In genomic region chr3:184180165-184180564, GRCh38 we compare ENCODE assay signal across 25 cellular contexts. TPM values are rescaled to one million over a fixed set of nuclear protein-coding genes. Genes with fewer than 3 reads are reported as not detected.
DNase-seq lines count a peak whose midpoint lies in the region; ATAC-seq and TF ChIP-seq lines count a peak whose summit lies in the region.
"Had no signal": no experiment of that assay in that cellular context is flagged by ENCODE, and none has a peak within 500 bp of the region (broad histone marks: within the 10 kb centered on the region; RNA-seq: fewer than 3 reads in every experiment).

No MANE protein-coding gene starts in this region.

- peaks cover 32 to 60% of the 10 kb centered on the region in 2 experiments for H3K79me1 ChIP-seq in IMR-90 (ENCODE audit: low read depth in 1 of 2, low read length in 2 of 2)

- no peak overlapping the region for H3K18ac ChIP-seq in IMR-90 (ENCODE audit: low read depth, low read length)

- H4K8ac ChIP-seq in IMR-90 (ENCODE audit: low read depth in 2 of 2, low read length in 2 of 2), result no peak overlapping the region

- intact Hi-C loops in IMR-90 (cut with micrococcal nuclease) (no loop called here), CD14-positive monocyte (cut with micrococcal nuclease) (no loop called here)

- H3K9me1 ChIP-seq in IMR-90 (ENCODE audit: insufficient read depth, low read length), result peaks cover 15% of the 10 kb centered on the region

- peaks cover 63% of the 10 kb centered on the region for H3K36me3 ChIP-seq in ACC112 (ENCODE audit: insufficient read depth, low read length)
- peaks cover 72% of the 10 kb centered on the region for H3K36me3 ChIP-seq in IMR-90 (ENCODE audit: control insufficient read depth, insufficient read depth, low read length)
- peaks cover 53 to 79% (median 72%) of the 10 kb centered on the region in 4 donors for H3K36me3 ChIP-seq in upper lobe of left lung

- no peak for TF ChIP-seq EP300 in upper lobe of left lung (IDR thresholded peaks at IDR 0.05)

- TF ChIP-seq RAD21 in IMR-90 (IDR thresholded peaks at IDR 0.05; ENCODE audit: low read length), result no peak

- peaks cover 33% of the 10 kb centered on the region for H3K4me1 Mint-ChIP-seq in CD14-positive monocyte

- H3K27me3 Mint-ChIP-seq in CD14-positive monocyte (ENCODE audit: low read depth in 3 of 3), result no peaks in the 10 kb centered on the region
- H3K27me3 Mint-ChIP-seq: activated CD4-positive, alpha-beta T cell treated with anti-CD3 and anti-CD28 coated beads, Interleukin-2, amount 10 ng/mL, durations not matched to agents 7 days and 5 days; activated naive CD4-positive, alpha-beta T cell treated with anti-CD3 and anti-CD28 coated beads, Interleukin-2, amount 50 U/mL, for 24 hours had no signal

- no peak overlapping the region for H4K91ac ChIP-seq in IMR-90 (ENCODE audit: insufficient read depth, low read depth, low read length)

- ATAC-seq in IMR-90 (ENCODE audit: low read depth) (no peak), upper lobe of left lung (ENCODE audit: low FRiP score in 2 of 2) (no peak), HG03469 (IDR thresholded peaks at IDR 0.05; ENCODE audit: unreplicated experiment) (no peak)
- ATAC-seq: natural killer cell; stimulated activated naive CD8-positive, alpha-beta T cell treated with anti-CD3 and anti-CD28 coated beads, Interleukin-15, Interleukin-2, amounts not matched to agents 100 U/mL and 50 U/mL, for 24 hours; upper lobe of right lung had no signal

- H3K4me2 ChIP-seq in IMR-90 (ENCODE audit: low read depth, low read length), result no peak overlapping the region

- in situ Hi-C loops in IMR-90 (cut with MboI; ENCODE audit: low sequenced_read_pairs), result no loop called here

- TF ChIP-seq POLR2A in IMR-90 (IDR thresholded peaks at IDR 0.05; ENCODE audit: low read depth, low read length), result no peak
- no peak for TF ChIP-seq POLR2A in upper lobe of left lung (IDR thresholded peaks at IDR 0.05)

- H3K9me3 ChIP-seq in IMR-90 (ENCODE audit: control insufficient read depth, insufficient read depth, low read length) (no peaks in the 10 kb centered on the region), upper lobe of left lung (no peaks in the 10 kb centered on the region)
- H3K9me3 ChIP-seq: prostate gland, upper lobe of right lung had no signal

- POLR2A ChIA-PET in IMR-90 (lab: Charles Lee; ENCODE audit: unreplicated experiment), result interaction anchor here (0.7 kb wide), 1 partner anchor 267 kb away, joined by 3 read pairs; no protein-coding TSS in a partner anchor

- peaks cover 65% of the 10 kb centered on the region for H3K79me2 ChIP-seq in ACC112 (ENCODE audit: control insufficient read depth, insufficient read depth, low read length, unreplicated experiment)

- H3K4ac ChIP-seq in IMR-90 (ENCODE audit: low read depth, low read length), result no peak overlapping the region

- H3K56ac ChIP-seq in IMR-90 (ENCODE audit: extremely low read depth, insufficient read depth, low read length), result no peak overlapping the region

- H2AK9ac ChIP-seq in IMR-90 (replicated peaks; ENCODE audit: low read depth, low read length, poor library complexity), result peak overlapping the region; percentile 13

- H3K9ac ChIP-seq in IMR-90 (ENCODE audit: low read depth, low read length), result no peak overlapping the region

- DNase-seq in IMR-90 (peak; percentile 68), astrocyte of the hippocampus (ENCODE audit: low read depth, low spot score) (peak; percentile 28), fibroblast of villous mesenchyme (ENCODE audit: low read depth) (peak; percentile 35), LoVo (ENCODE audit: low spot score) (no peak), CD14-positive monocyte (ENCODE audit: low spot score) (no peak), upper lobe of left lung (no peak)
- DNase-seq: ACHN; activated CD4-positive, alpha-beta T cell treated with anti-CD3 and anti-CD28 coated beads, Interleukin-2, amount 10 ng/mL, durations not matched to agents 7 days and 5 days; activated T-cell treated with anti-CD3 and anti-CD28 coated beads for 4 hours; caudate nucleus; COR-L47; endodermal cell; GDM1; natural killer cell; NCI-H1694 treated with DMSO at 0.1 percent for 48 hours; NCI-H510A; stimulated activated CD4-positive, alpha-beta T cell treated with anti-CD3 and anti-CD28 coated beads, Interleukin-12 subunit alpha, Interleukin-12 subunit beta, amount 100 ng/mL, for 4 hours; stimulated activated naive CD8-positive, alpha-beta T cell treated with anti-CD3 and anti-CD28 coated beads, Interleukin-15, Interleukin-2, amounts not matched to agents 100 U/mL and 50 U/mL, for 24 hours; T-helper 9 cell; upper lobe of right lung had no signal

- peaks cover 49% of the 10 kb centered on the region for H4K20me1 ChIP-seq in IMR-90 (ENCODE audit: insufficient read depth, low read length)

- no peak for TF ChIP-seq CTCF in IMR-90 (conservative IDR thresholded peaks at IDR 0.05; ENCODE audit: low read depth, low read length)
- TF ChIP-seq CTCF in fibroblast of villous mesenchyme (IDR thresholded peaks at IDR 0.05; ENCODE audit: insufficient read depth, low read depth, low read length), result no peak
- TF ChIP-seq CTCF in CD14-positive monocyte (IDR thresholded peaks at IDR 0.05), result no peak
- no peak for TF ChIP-seq CTCF in upper lobe of left lung (IDR thresholded peaks at IDR 0.05)

- H3K27ac Mint-ChIP-seq in CD14-positive monocyte, result peak overlapping the region in 1 of 7 donors; percentile 73
- H3K27ac Mint-ChIP-seq: activated CD4-positive, alpha-beta T cell treated with anti-CD3 and anti-CD28 coated beads, Interleukin-2, amount 10 ng/mL, durations not matched to agents 7 days and 5 days; activated naive CD4-positive, alpha-beta T cell treated with anti-CD3 and anti-CD28 coated beads, Interleukin-2, amount 50 U/mL, for 24 hours; endodermal cell; natural killer cell had no signal

- no peaks in the 10 kb centered on the region for H3K9me3 Mint-ChIP-seq in CD14-positive monocyte
- H3K9me3 Mint-ChIP-seq: activated CD4-positive, alpha-beta T cell treated with anti-CD3 and anti-CD28 coated beads, Interleukin-2, amount 10 ng/mL, durations not matched to agents 7 days and 5 days; activated naive CD4-positive, alpha-beta T cell treated with anti-CD3 and anti-CD28 coated beads, Interleukin-2, amount 50 U/mL, for 24 hours; endodermal cell; natural killer cell had no signal

- H3K4me3 Mint-ChIP-seq in CD14-positive monocyte, result no peak overlapping the region
- H3K4me3 Mint-ChIP-seq: activated CD4-positive, alpha-beta T cell treated with anti-CD3 and anti-CD28 coated beads, Interleukin-2, amount 10 ng/mL, durations not matched to agents 7 days and 5 days; activated naive CD4-positive, alpha-beta T cell treated with anti-CD3 and anti-CD28 coated beads, Interleukin-2, amount 50 U/mL, for 24 hours; endodermal cell; natural killer cell had no signal

- no CpG with 5 or more reads among the region's 6 CpGs for WGBS in IMR-90 (ENCODE audit: extremely low coverage in 2 of 2, insufficient read length in 1 of 2), 2 experiments
- 88 to 97% methylated on average over 6 of the region's 6 CpGs for WGBS in upper lobe of left lung, 2 donors

- H2BK120ac ChIP-seq in IMR-90 (ENCODE audit: low read depth, low read length), result no peak overlapping the region

- H2BK20ac ChIP-seq in IMR-90 (ENCODE audit: low read depth, low read length), result no peak overlapping the region

- peak overlapping the region; percentile 33 for H3K27ac ChIP-seq in ACC112 (ENCODE audit: low read depth, low read length)
- H3K27ac ChIP-seq in IMR-90 (ENCODE audit: insufficient read depth, low read length), result no peak overlapping the region
- no peak overlapping the region for H3K27ac ChIP-seq in upper lobe of left lung
- H3K27ac ChIP-seq: prostate gland, upper lobe of right lung had no signal

- no peak overlapping the region for H3K23ac ChIP-seq in IMR-90 (ENCODE audit: low read depth, low read length)

- dilution Hi-C loops in IMR-90 (cut with HindIII; ENCODE audit: low sequenced_read_pairs, unreplicated experiment), result no loop called here

- H3K4me3 ChIP-seq in ACC112 (ENCODE audit: low read depth, low read length), result no peak overlapping the region
- no peak overlapping the region for H3K4me3 ChIP-seq in IMR-90 (ENCODE audit: insufficient read depth, low read depth, low read length)
- H3K4me3 ChIP-seq in fibroblast of villous mesenchyme (ENCODE audit: low read depth, low read length), result no peak overlapping the region
- H3K4me3 ChIP-seq in upper lobe of left lung, result no peak overlapping the region
- H3K4me3 ChIP-seq: prostate gland, upper lobe of right lung had no signal

- no peak overlapping the region for H3K14ac ChIP-seq in IMR-90 (replicated peaks; ENCODE audit: low read depth, low read length)

- H2BK15ac ChIP-seq in IMR-90 (ENCODE audit: low read depth, low read length), result no peak overlapping the region

- CTCF ChIA-PET in IMR-90 (lab: Yijun Ruan, JAX), result interaction anchor here (1.1 kb wide), 1 partner anchor 48 kb away, joined by 3 read pairs; no protein-coding TSS in a partner anchor

- peaks cover 69 to 78% of the 10 kb centered on the region in 2 donors for H3K36me3 Mint-ChIP-seq in CD14-positive monocyte
- H3K36me3 Mint-ChIP-seq: natural killer cell had no signal

- BruUV-seq in IMR-90 (replicated peaks; lab: Mats Ljungman, UMichigan), result no TSS peak

- H2AFZ ChIP-seq in ACC112 (ENCODE audit: low read length, unreplicated experiment), result no peak overlapping the region
- H2AFZ ChIP-seq in IMR-90 (replicated peaks; ENCODE audit: low read length, poor library complexity), result no peak overlapping the region

- H3K27me3 ChIP-seq in ACC112 (ENCODE audit: insufficient read depth, low read length) (no peaks in the 10 kb centered on the region), IMR-90 (ENCODE audit: control insufficient read depth, insufficient read depth, low read length) (no peaks in the 10 kb centered on the region), upper lobe of left lung (no peaks in the 10 kb centered on the region)
- H3K27me3 ChIP-seq: upper lobe of right lung had no signal

- no peak overlapping the region for H4K5ac ChIP-seq in IMR-90 (ENCODE audit: low read depth, low read length)

- no peak overlapping the region for H2AK5ac ChIP-seq in IMR-90 (ENCODE audit: low read depth, low read length)

- H3K4me1 ChIP-seq in ACC112 (ENCODE audit: control insufficient read depth, insufficient read depth, low read length, unreplicated experiment), result peaks cover 51% of the 10 kb centered on the region
- peaks cover 10% of the 10 kb centered on the region for H3K4me1 ChIP-seq in IMR-90 (ENCODE audit: control insufficient read depth, insufficient read depth, low read length)
- peaks cover 30 to 45% (median 36%) of the 10 kb centered on the region in 4 donors for H3K4me1 ChIP-seq in upper lobe of left lung

- no peak overlapping the region for H2BK5ac ChIP-seq in IMR-90 (ENCODE audit: low read depth, low read length, poor library complexity, severe bottlenecking)

RNA-seq across cellular contexts. Expression of gene AP2M1, which starts 5.5 kb away (rescaled TPM):
- total RNA-seq in IMR-90 (2012; rRNA removed) (855 and 876 TPM in 2 replicates), fibroblast of villous mesenchyme (375 and 469 TPM in 2 replicates), upper lobe of left lung (100 to 1,000 TPM; 132 to 280 (median 198) TPM)
- polyA plus RNA-seq in IMR-90 (2012; rRNA removed) (1,065 and 1,068 TPM in 2 replicates), CD14-positive monocyte (100 to 1,000 TPM; 283 to 295 TPM)
- 678 and 934 TPM in 2 replicates for polyA plus RNA-seq in IMR-90 (2012; cell fraction: cytosol; rRNA removed)
- polyA plus RNA-seq in IMR-90 (2012; cell fraction: nucleus; rRNA removed; ENCODE audit: low replicate concordance), result 745 and 883 TPM in 2 replicates

RNA-seq across cellular contexts. Expression of gene ABCF3, which starts 5.8 kb away (rescaled TPM):
- total RNA-seq in IMR-90 (2012; rRNA removed), result 35.0 and 36.9 TPM in 2 replicates
- polyA plus RNA-seq in IMR-90 (2012; rRNA removed), result 58.3 and 59.2 TPM in 2 replicates
- 37.0 and 55.1 TPM in 2 replicates for polyA plus RNA-seq in IMR-90 (2012; cell fraction: cytosol; rRNA removed)
- polyA plus RNA-seq in IMR-90 (2012; cell fraction: nucleus; rRNA removed; ENCODE audit: low replicate concordance), result 175 and 264 TPM in 2 replicates
- 33.5 and 51.0 TPM in 2 replicates for total RNA-seq in fibroblast of villous mesenchyme
- polyA plus RNA-seq in CD14-positive monocyte, result 10 to 100 TPM; 13.5 to 13.9 TPM
- total RNA-seq in upper lobe of left lung, result 100 to 1,000 TPM in 1 of 6 donors, 10 to 100 TPM in 5; 52.6 to 184 (median 73.1) TPM

RNA-seq across cellular contexts. Expression of gene DVL3, which starts 25.0 kb away (rescaled TPM):
- total RNA-seq in IMR-90 (2012; rRNA removed) (23.3 and 24.2 TPM in 2 replicates), fibroblast of villous mesenchyme (39.3 and 46.1 TPM in 2 replicates), upper lobe of left lung (100 to 1,000 TPM in 1 of 6 donors, 10 to 100 TPM in 5; 36.5 to 106 (median 62.8) TPM)
- polyA plus RNA-seq in IMR-90 (2012; rRNA removed) (40.4 and 41.2 TPM in 2 replicates), CD14-positive monocyte (1 to 10 TPM; 4.5 to 9.4 TPM)
- polyA plus RNA-seq in IMR-90 (2012; cell fraction: cytosol; rRNA removed), result 20.9 and 33.6 TPM in 2 replicates
- polyA plus RNA-seq in IMR-90 (2012; cell fraction: nucleus; rRNA removed; ENCODE audit: low replicate concordance), result 168 and 247 TPM in 2 replicates

RNA-seq across cellular contexts. Expression of gene EIF2B5, which starts 45.0 kb away (rescaled TPM):
- total RNA-seq in IMR-90 (2012; rRNA removed), result 32.5 and 37.6 TPM in 2 replicates
- 29.5 and 31.7 TPM in 2 replicates for polyA plus RNA-seq in IMR-90 (2012; rRNA removed)
- polyA plus RNA-seq in IMR-90 (2012; cell fraction: cytosol; rRNA removed), result 15.9 and 20.4 TPM in 2 replicates
- polyA plus RNA-seq in IMR-90 (2012; cell fraction: nucleus; rRNA removed; ENCODE audit: low replicate concordance), result 70.7 and 100 TPM in 2 replicates
- 28.0 and 30.7 TPM in 2 replicates for total RNA-seq in fibroblast of villous mesenchyme
- 10 to 100 TPM; 22.7 to 24.1 TPM for polyA plus RNA-seq in CD14-positive monocyte
- total RNA-seq in upper lobe of left lung, result 10 to 100 TPM; 31.4 to 37.6 (median 34.2) TPM

RNA-seq across cellular contexts. Expression of gene VWA5B2, which starts 49.2 kb away (rescaled TPM):
- total RNA-seq in IMR-90 (2012; rRNA removed), result not detected in 2 replicates
- polyA plus RNA-seq in IMR-90 (2012; rRNA removed), result not detected in 2 replicates
- polyA plus RNA-seq in IMR-90 (2012; cell fraction: cytosol; rRNA removed), result not detected in 2 replicates
- polyA plus RNA-seq in IMR-90 (2012; cell fraction: nucleus; rRNA removed; ENCODE audit: low replicate concordance), result 0.03 TPM in 1 of 2 replicates, not detected in the other
- not detected in 2 replicates for total RNA-seq in fibroblast of villous mesenchyme
- under 1 TPM in 1 of 2 donors, not detected in 1; 0.32 TPM for polyA plus RNA-seq in CD14-positive monocyte
- total RNA-seq in upper lobe of left lung, result 1 to 10 TPM in 2 of 6 donors, under 1 TPM in 3, not detected in 1; 0.17 to 1.2 (median 0.51) TPM
- total RNA-seq: activated CD4-positive, alpha-beta T cell treated with anti-CD3 and anti-CD28 coated beads, Interleukin-2, amount 10 ng/mL, durations not matched to agents 7 days and 5 days; lower leg skin; upper lobe of right lung had no signal

Comparison
In these comparisons a context has a peak if more than half of its experiments do, and no peak if none do; other contexts are left out.
1. DNase-seq: peak in IMR-90 (single experiment), astrocyte of the hippocampus (single experiment) and fibroblast of villous mesenchyme (single experiment); none in LoVo (single experiment), CD14-positive monocyte (single experiment) and upper lobe of left lung (0 of 2).